ENCODE assay signal across 21 cellular contexts in the genomic region with DNA sequence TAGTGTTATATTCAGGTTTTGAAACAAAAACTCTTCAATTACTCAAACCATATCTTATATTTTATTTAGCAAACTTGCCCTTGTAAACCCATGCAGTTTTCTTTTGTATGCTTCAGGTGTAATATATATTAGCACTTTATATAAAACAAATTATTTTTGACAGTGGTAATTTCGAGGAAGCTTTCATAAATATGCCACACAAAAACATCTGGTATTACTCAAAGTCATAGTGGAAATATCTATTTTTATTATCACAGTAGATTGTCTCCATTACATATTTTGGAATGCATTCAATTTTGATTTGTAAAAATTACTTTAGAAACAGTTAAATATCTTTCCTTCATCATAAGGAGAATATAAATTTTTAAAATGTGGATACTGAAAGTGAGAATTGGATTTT.
"Had no signal": no experiment of that assay in that cellular context is flagged by ENCODE, and none has a peak within 500 bp of the region (broad histone marks: within the 10 kb centered on the region; RNA-seq: fewer than 3 reads in every experiment).

No MANE protein-coding gene starts in this region.

- H3K27ac ChIP-seq: adrenal gland, Peyer's patch, SJSA1, WERI-Rb-1 had no signal

- H3K36me3 ChIP-seq: adrenal gland, Peyer's patch, SJSA1, WERI-Rb-1 had no signal

- H3K4me1 ChIP-seq: adrenal gland, Peyer's patch, SJSA1 had no signal

- H3K9me3 ChIP-seq: adrenal gland, Peyer's patch had no signal

- H3K4me3 ChIP-seq: adrenal gland, K562, Peyer's patch, SJSA1 had no signal

- H3K27me3 ChIP-seq: adrenal gland, Peyer's patch, SJSA1 had no signal

- DNase-seq: activated CD4-positive, alpha-beta memory T cell treated with anti-CD3 and anti-CD28 coated beads, Interleukin-2, amount 10 ng/mL, durations not matched to agents 7 days and 5 days; activated CD4-positive, alpha-beta T cell treated with anti-CD3 and anti-CD28 coated beads for 36 hours; activated CD4-positive, alpha-beta T cell treated with anti-CD3 and anti-CD28 coated beads, Interleukin-2, amount 50 U/mL, for 1 hour; activated CD8-positive, alpha-beta memory T cell treated with anti-CD3 and anti-CD28 coated beads, Interleukin-2, amount 50 U/mL, for 4 hours; activated gamma-delta T cell treated with Interleukin-2 at 50 U/mL for 16 hours; activated naive CD4-positive, alpha-beta T cell treated with anti-CD3 and anti-CD28 coated beads, Interleukin-2, amount 10 ng/mL, durations not matched to agents 7 days and 5 days; activated naive CD8-positive, alpha-beta T cell treated with anti-CD3 and anti-CD28 coated beads for 36 hours; activated T-cell treated with anti-CD3 and anti-CD28 coated beads, Interleukin-2, amount 50 U/mL, for 72 hours; adrenal gland; central memory CD4-positive, alpha-beta T cell; Karpas-422; NCI-H1105 treated with DMSO at 0.1 percent for 48 hours; NCI-H1436 treated with DMSO at 0.1 percent for 48 hours; NCI-H187; NCI-H524; Peyer's patch; Right ventricle myocardium superior; T-helper 2 cell; WERI-Rb-1 had no signal
